In genomic region chr13:77696863-77697207, GRCh38 we compare ENCODE assay signal across 9 cellular contexts. TPM values are rescaled to one million over a fixed set of nuclear protein-coding genes. Genes with fewer than 3 reads are reported as not detected.
DNase-seq lines count a peak whose midpoint lies in the region; ATAC-seq and TF ChIP-seq lines count a peak whose summit lies in the region.
"Had no signal": no experiment of that assay in that cellular context is flagged by ENCODE, and none has a peak within 500 bp of the region (broad histone marks: within the 10 kb centered on the region; RNA-seq: fewer than 3 reads in every experiment).

No MANE protein-coding gene starts in this region.

- H3K36me3 ChIP-seq in brain microvascular endothelial cell (replicated peaks) = no peaks in the 10 kb centered on the region
- H3K36me3 ChIP-seq in muscle layer of colon (ENCODE audit: insufficient read depth, low read length) = no peaks in the 10 kb centered on the region

- H3K36me3 Mint-ChIP-seq in activated T-cell treated with anti-CD3 and anti-CD28 coated beads, Interleukin-2, amount 50 U/mL, for 4 hours (ENCODE audit: insufficient read depth) = no peaks in the 10 kb centered on the region

- peak overlapping the region; percentile 41 for H3K9ac ChIP-seq in muscle layer of colon (ENCODE audit: low read length)

- H3K27me3 Mint-ChIP-seq in activated T-cell treated with anti-CD3 and anti-CD28 coated beads, Interleukin-2, amount 50 U/mL, for 4 hours (ENCODE audit: low read depth) = no peaks in the 10 kb centered on the region

- H3K27ac ChIP-seq in brain microvascular endothelial cell (no peak overlapping the region), muscle layer of colon (ENCODE audit: low read depth, low read length) (peak overlapping the region; percentile 61)

- in situ Hi-C loops in brain microvascular endothelial cell (cut with HindIII; ENCODE audit: low pct_ligation_motif_present, low sequenced_read_pairs) = no loop called here

- DNase-seq in activated T-cell treated with anti-CD3 and anti-CD28 coated beads, Interleukin-2, amount 50 U/mL, for 4 hours = no peak
- DNase-seq in activated T-cell treated with anti-CD3 and anti-CD28 coated beads for 4 hours = no peak
- no peak for DNase-seq in brain microvascular endothelial cell
- DNase-seq in HK-2 (ENCODE audit: unreplicated experiment) = no peak

- H3K4me3 ChIP-seq in brain microvascular endothelial cell (ENCODE audit: low read depth, low read length) (peak overlapping the region; percentile 54), muscle layer of colon (ENCODE audit: low read depth in 1 of 2, low read length in 2 of 2) (peak overlapping the region; percentile 65 to 76)

- H3K27me3 ChIP-seq in brain microvascular endothelial cell (replicated peaks) (peaks cover 34% of the 10 kb centered on the region), muscle layer of colon (ENCODE audit: control insufficient read depth in 1 of 2, insufficient read depth in 2 of 2, low read length in 2 of 2) (no peaks in the 10 kb centered on the region)

- TF ChIP-seq CTCF in brain microvascular endothelial cell (IDR thresholded peaks at IDR 0.05; ENCODE audit: low read depth, low read length, missing control alignments) = no peak

- peak overlapping the region; percentile 84 for H3K4me3 Mint-ChIP-seq in activated T-cell treated with anti-CD3 and anti-CD28 coated beads, Interleukin-2, amount 50 U/mL, for 4 hours

- peaks cover 8% of the 10 kb centered on the region for H3K4me1 ChIP-seq in muscle layer of colon (ENCODE audit: insufficient read depth, low read length)

- H3K9me3 ChIP-seq in muscle layer of colon (ENCODE audit: low read length) = no peaks in the 10 kb centered on the region

- peaks cover 35% of the 10 kb centered on the region for H3K4me1 Mint-ChIP-seq in activated T-cell treated with anti-CD3 and anti-CD28 coated beads, Interleukin-2, amount 50 U/mL, for 4 hours (ENCODE audit: low read depth)

- ATAC-seq in activated T-cell treated with anti-CD3 and anti-CD28 coated beads, Interleukin-2, amount 50 U/mL, for 4 hours = peak in 1 of 2 donors; percentile 3
- ATAC-seq in HG03354 (IDR thresholded peaks at IDR 0.05; ENCODE audit: poor library complexity, severe bottlenecking, unreplicated experiment) = peak; percentile 5
- no peak for ATAC-seq in HG03108 (IDR thresholded peaks at IDR 0.05; ENCODE audit: unreplicated experiment)
- ATAC-seq in GM21390 (IDR thresholded peaks at IDR 0.05; ENCODE audit: unreplicated experiment) = no peak

- H3K9me3 Mint-ChIP-seq in activated T-cell treated with anti-CD3 and anti-CD28 coated beads, Interleukin-2, amount 50 U/mL, for 4 hours = no peaks in the 10 kb centered on the region
- H3K9me3 Mint-ChIP-seq: activated naive CD4-positive, alpha-beta T cell treated with anti-CD3 and anti-CD28 coated beads, Interleukin-2, amount 50 U/mL, for 72 hours had no signal

RNA-seq across cellular contexts. Expression of gene SLAIN1, which starts 0.7 kb away (rescaled TPM):
- 10 to 100 TPM; 20.8 to 23.0 (median 22.0) TPM for total RNA-seq in activated T-cell treated with anti-CD3 and anti-CD28 coated beads, Interleukin-2, amount 50 U/mL, for 4 hours
